Comparison of ENCODE assay signal across 28 cellular contexts in the genomic region with DNA sequence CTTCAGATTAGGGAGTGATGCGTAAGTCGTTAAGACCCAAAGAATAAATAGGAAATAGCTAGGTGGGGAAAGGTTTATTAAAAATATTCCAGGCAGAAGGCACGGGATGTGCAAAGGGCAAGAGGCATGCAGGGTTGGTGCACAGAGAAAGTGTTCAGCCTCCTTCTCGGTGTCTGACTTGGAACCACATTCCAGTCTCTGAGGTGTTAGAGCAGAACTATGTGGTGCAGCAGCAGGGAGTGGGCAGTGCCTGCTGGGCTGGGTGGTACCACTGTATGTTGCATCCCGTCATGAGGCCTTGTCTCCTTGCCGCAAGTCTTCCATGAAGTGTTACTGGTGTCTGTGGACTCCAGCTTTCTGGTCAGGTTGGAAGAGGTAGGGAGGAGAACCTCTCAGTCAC.
"Had no signal": no experiment of that assay in that cellular context is flagged by ENCODE, and none has a peak within 500 bp of the region (broad histone marks: within the 10 kb centered on the region; RNA-seq: fewer than 3 reads in every experiment).

No MANE protein-coding gene starts in this region.

- H3K4me1 Mint-ChIP-seq: activated CD4-positive, alpha-beta T cell treated with anti-CD3 and anti-CD28 coated beads, Interleukin-2, amount 10 ng/mL, durations not matched to agents 24 days and 14 days had no signal

- H3K27ac Mint-ChIP-seq: activated CD4-positive, alpha-beta T cell treated with anti-CD3 and anti-CD28 coated beads, Interleukin-2, amount 10 ng/mL, durations not matched to agents 24 days and 14 days; activated CD8-positive, alpha-beta T cell treated with anti-CD3 and anti-CD28 coated beads for 36 hours; activated naive CD4-positive, alpha-beta T cell treated with anti-CD3 and anti-CD28 coated beads, Interleukin-2, amount 50 U/mL, for 72 hours; activated T-cell treated with anti-CD3 and anti-CD28 coated beads, Interleukin-2, amount 50 U/mL, for 72 hours; activated T-helper 17 cell treated with anti-CD3 and anti-CD28 coated beads, Interleukin-2, amount 50 U/mL, for 72 hours had no signal

- H3K36me3 ChIP-seq: adrenal gland, breast epithelium, SJCRH30 had no signal

- DNase-seq: activated CD4-positive, alpha-beta T cell treated with anti-CD3 and anti-CD28 coated beads, Interleukin-2, amount 10 ng/mL, durations not matched to agents 24 days and 14 days; activated CD4-positive, alpha-beta T cell treated with anti-CD3 and anti-CD28 coated beads, Interleukin-2, amount 50 U/mL, for 4 hours; activated CD8-positive, alpha-beta T cell treated with anti-CD3 and anti-CD28 coated beads for 36 hours; activated effector memory CD4-positive, alpha-beta T cell treated with anti-CD3 and anti-CD28 coated beads, Interleukin-2, amount 50 U/mL, for 16 hours; activated naive CD4-positive, alpha-beta T cell; activated T-cell treated with anti-CD3 and anti-CD28 coated beads, Interleukin-2, amount 50 U/mL, for 1 hour; activated T-cell treated with anti-CD3 and anti-CD28 coated beads, Interleukin-2, amount 50 U/mL, for 72 hours; adrenal gland; body of pancreas; Kasumi-1; KG1; MM.1S; NCI-H1092 treated with DMSO at 0.1 percent for 48 hours; NCI-H1417; NCI-H146; NCI-H187; NCI-H2029 treated with DMSO at 0.1 percent for 48 hours; NCI-H345; NCI-H524 treated with DMSO at 0.1 percent for 48 hours; SHP77; SJCRH30; T1000; WERI-Rb-1 had no signal

- H3K4me3 Mint-ChIP-seq: activated CD4-positive, alpha-beta T cell treated with anti-CD3 and anti-CD28 coated beads, Interleukin-2, amount 10 ng/mL, durations not matched to agents 24 days and 14 days; activated CD8-positive, alpha-beta T cell treated with anti-CD3 and anti-CD28 coated beads for 36 hours; activated T-cell treated with anti-CD3 and anti-CD28 coated beads, Interleukin-2, amount 50 U/mL, for 72 hours; activated T-helper 17 cell treated with anti-CD3 and anti-CD28 coated beads, Interleukin-2, amount 50 U/mL, for 72 hours had no signal

- H3K9me3 ChIP-seq: adrenal gland, body of pancreas, SJCRH30 had no signal

- H3K4me1 ChIP-seq: adrenal gland, body of pancreas, breast epithelium, SJCRH30 had no signal

- H3K27me3 ChIP-seq: adrenal gland, body of pancreas, breast epithelium, SJCRH30 had no signal

- H3K27ac ChIP-seq: adrenal gland, body of pancreas, breast epithelium, SJCRH30, SK-N-MC, WERI-Rb-1 had no signal

- ATAC-seq: activated CD8-positive, alpha-beta T cell treated with anti-CD3 and anti-CD28 coated beads for 36 hours; activated naive CD4-positive, alpha-beta T cell treated with anti-CD3 and anti-CD28 coated beads, Interleukin-2, amount 50 U/mL, for 72 hours; activated T-cell treated with anti-CD3 and anti-CD28 coated beads, Interleukin-2, amount 50 U/mL, for 72 hours; activated T-helper 17 cell treated with anti-CD3 and anti-CD28 coated beads, Interleukin-2, amount 50 U/mL, for 72 hours; body of pancreas; Panc1 had no signal

- H3K27me3 Mint-ChIP-seq: activated CD4-positive, alpha-beta T cell treated with anti-CD3 and anti-CD28 coated beads, Interleukin-2, amount 10 ng/mL, durations not matched to agents 24 days and 14 days; activated CD8-positive, alpha-beta T cell treated with anti-CD3 and anti-CD28 coated beads for 36 hours; activated T-helper 17 cell treated with anti-CD3 and anti-CD28 coated beads, Interleukin-2, amount 50 U/mL, for 72 hours had no signal

- H3K9me3 Mint-ChIP-seq: activated CD4-positive, alpha-beta T cell treated with anti-CD3 and anti-CD28 coated beads, Interleukin-2, amount 10 ng/mL, durations not matched to agents 24 days and 14 days; activated naive CD4-positive, alpha-beta T cell treated with anti-CD3 and anti-CD28 coated beads, Interleukin-2, amount 50 U/mL, for 72 hours had no signal

- H3K4me3 ChIP-seq: adrenal gland, body of pancreas, breast epithelium, SJCRH30, SK-N-MC had no signal
